Comparison of ENCODE assay signal across 20 cellular contexts in the genomic region with DNA sequence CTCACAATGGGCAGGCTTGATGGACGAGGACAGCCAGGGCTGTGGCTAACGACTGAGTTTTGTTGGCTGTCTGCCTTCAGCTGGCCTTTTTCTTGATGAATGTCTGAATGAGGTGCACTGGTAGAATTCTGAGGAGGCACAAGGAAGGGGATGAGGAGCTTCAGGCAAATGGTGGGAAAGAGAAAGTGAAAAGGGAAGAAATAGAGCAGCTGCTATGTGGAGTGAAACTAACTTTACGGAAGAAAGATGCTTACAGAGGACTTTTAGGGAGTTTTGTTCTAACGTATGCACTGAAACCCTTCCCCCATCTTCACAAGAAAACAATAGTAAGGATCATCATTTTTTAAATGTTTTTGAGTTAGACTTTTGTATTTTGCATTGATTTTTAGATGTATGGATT. TPM values are rescaled to one million over a fixed set of nuclear protein-coding genes. Genes with fewer than 3 reads are reported as not detected.
"Had no signal": no experiment of that assay in that cellular context is flagged by ENCODE, and none has a peak within 500 bp of the region (broad histone marks: within the 10 kb centered on the region; RNA-seq: fewer than 3 reads in every experiment).

No MANE protein-coding gene starts in this region.

- H3K27me3 ChIP-seq: adrenal gland, pancreas, sigmoid colon had no signal

- H3K9me3 ChIP-seq: adrenal gland, pancreas, sigmoid colon, thoracic aorta had no signal

- H3K4me1 ChIP-seq: adrenal gland, pancreas, sigmoid colon had no signal

- H3K36me3 ChIP-seq: adrenal gland, pancreas, sigmoid colon, thoracic aorta had no signal

- DNase-seq: activated CD4-positive, alpha-beta T cell treated with anti-CD3 and anti-CD28 coated beads, Interleukin-2, amount 50 U/mL, for 4 hours; activated effector memory CD4-positive, alpha-beta T cell treated with anti-CD3 and anti-CD28 coated beads, Interleukin-2, amount 50 U/mL, for 16 hours; activated T-cell treated with anti-CD3 and anti-CD28 coated beads, Interleukin-2, amount 50 U/mL, for 72 hours; adrenal gland; cerebellar nuclear complex; cortex of kidney; effector CD4-positive, alpha-beta T cell; immature natural killer cell; kidney glomerular epithelial cell; natural killer cell; pancreas; sigmoid colon; stimulated activated CD4-positive, alpha-beta T cell treated with anti-CD3 and anti-CD28 coated beads, Interleukin-4, amount 100 ng/mL, for 4 hours; T-helper 2 cell had no signal

- ATAC-seq: activated T-cell treated with anti-CD3 and anti-CD28 coated beads, Interleukin-2, amount 50 U/mL, for 72 hours; esophagus mucosa; natural killer cell; stimulated activated memory B cell treated with anti-CD40 and anti-IgM and Interleukin-4, amounts not matched to agents 10 μg/mL and 1 μg/mL and 100 μg/mL, for 72 hours had no signal

- FAIRE-seq: bronchial epithelial cell, pancreas had no signal

- H3K4me3 ChIP-seq: adrenal gland, pancreas, sigmoid colon, thoracic aorta had no signal

- H3K27ac ChIP-seq: pancreas, thoracic aorta had no signal

RNA-seq across cellular contexts. Expression of a gene that starts 45.3 kb away (rescaled TPM):
- total RNA-seq: activated CD8-positive, alpha-beta memory T cell treated with anti-CD3 and anti-CD28 coated beads for 36 hours; activated T-cell treated with anti-CD3 and anti-CD28 coated beads, Interleukin-2, amount 50 U/mL, for 72 hours; adrenal gland; bronchial epithelial cell; esophagus mucosa; natural killer cell; pancreas; sigmoid colon; thoracic aorta; ureter had no signal
- polyA plus RNA-seq: adrenal gland, immature natural killer cell, pancreas, sigmoid colon had no signal
